In genomic region chr13:59691501-59692066, GRCh38 we compare ENCODE assay signal across 1 cellular context.
TF ChIP-seq lines count a peak whose summit lies in the region.

No MANE protein-coding gene starts in this region.

TF ChIP-seq in HepG2, 621 proteins besides CTCF, POLR2A, EP300 and RAD21 (continued from another document and continues in another):
- TF ChIP-seq E2F2 (CRISPR knock-in tag; IDR thresholded peaks at IDR 0.05; ENCODE audit: borderline replicate concordance) (no peak), ARID4A (CRISPR knock-in tag; IDR thresholded peaks at IDR 0.05; ENCODE audit: borderline replicate concordance) (no peak), ZNF615 (CRISPR knock-in tag; IDR thresholded peaks at IDR 0.05; ENCODE audit: borderline replicate concordance) (no peak), KLF12 (CRISPR knock-in tag; IDR thresholded peaks at IDR 0.05; ENCODE audit: borderline replicate concordance) (no peak), ZNF350 (CRISPR knock-in tag; IDR thresholded peaks at IDR 0.05; ENCODE audit: borderline replicate concordance, low read depth) (no peak), MYC (CRISPR knock-in tag; IDR thresholded peaks at IDR 0.05; ENCODE audit: borderline replicate concordance) (no peak), JARID2 (CRISPR knock-in tag; IDR thresholded peaks at IDR 0.05; ENCODE audit: insufficient replicate concordance) (no peak), JUND (CRISPR knock-in tag; IDR thresholded peaks at IDR 0.05) (no peak), ZNF441 (CRISPR knock-in tag; IDR thresholded peaks at IDR 0.05; ENCODE audit: borderline replicate concordance) (no peak), ZNF501 (CRISPR knock-in tag; IDR thresholded peaks at IDR 0.05) (no peak), ZNF317 (CRISPR knock-in tag; IDR thresholded peaks at IDR 0.05) (no peak), TBP (CRISPR knock-in tag; IDR thresholded peaks at IDR 0.05) (no peak), TRAFD1 (CRISPR knock-in tag; IDR thresholded peaks at IDR 0.05; ENCODE audit: borderline replicate concordance) (no peak), ARID5B (CRISPR knock-in tag; IDR thresholded peaks at IDR 0.05) (peak; percentile 82), NFYC (CRISPR knock-in tag; IDR thresholded peaks at IDR 0.05) (no peak), GLI4 (CRISPR knock-in tag; IDR thresholded peaks at IDR 0.05; ENCODE audit: borderline replicate concordance) (no peak), SRSF4 (IDR thresholded peaks at IDR 0.05; ENCODE audit: low read depth, low read length, poor library complexity, severe bottlenecking) (no peak), LBX2 (CRISPR knock-in tag; IDR thresholded peaks at IDR 0.05; ENCODE audit: borderline replicate concordance) (no peak), ZFAT (CRISPR knock-in tag; conservative IDR thresholded peaks at IDR 0.05) (no peak), ZNF121 (CRISPR knock-in tag; IDR thresholded peaks at IDR 0.05) (no peak), NFKB2 (CRISPR knock-in tag; IDR thresholded peaks at IDR 0.05; ENCODE audit: borderline replicate concordance) (no peak), POLR2AphosphoS2 (IDR thresholded peaks at IDR 0.05; ENCODE audit: low read depth, low read length) (no peak), ZBTB26 (CRISPR knock-in tag; IDR thresholded peaks at IDR 0.05; ENCODE audit: borderline replicate concordance) (no peak), ZNF777 (CRISPR knock-in tag; IDR thresholded peaks at IDR 0.05) (no peak), SMAD1 (CRISPR knock-in tag; IDR thresholded peaks at IDR 0.05; ENCODE audit: borderline replicate concordance, low read depth) (no peak), ZSCAN31 (CRISPR knock-in tag; IDR thresholded peaks at IDR 0.05; ENCODE audit: low read depth) (no peak), CSRNP1 (CRISPR knock-in tag; IDR thresholded peaks at IDR 0.05) (no peak), AGO1 (IDR thresholded peaks at IDR 0.05; ENCODE audit: low read depth, low read length, poor library complexity, severe bottlenecking) (no peak), SATB2 (CRISPR knock-in tag; IDR thresholded peaks at IDR 0.05) (no peak), TBL1XR1 (IDR thresholded peaks at IDR 0.05; ENCODE audit: borderline replicate concordance, low read length, partially characterized antibody) (no peak), ZNF101 (CRISPR knock-in tag; IDR thresholded peaks at IDR 0.05; ENCODE audit: borderline replicate concordance, low read depth) (no peak), ATF2 (CRISPR knock-in tag; IDR thresholded peaks at IDR 0.05) (no peak), ZNF430 (CRISPR knock-in tag; IDR thresholded peaks at IDR 0.05) (no peak), SNAPC2 (CRISPR knock-in tag; IDR thresholded peaks at IDR 0.05) (no peak), IKZF5 (CRISPR knock-in tag; IDR thresholded peaks at IDR 0.05) (no peak), MTA3 (CRISPR knock-in tag; IDR thresholded peaks at IDR 0.05) (no peak), ZBTB3 (CRISPR knock-in tag; IDR thresholded peaks at IDR 0.05; ENCODE audit: borderline replicate concordance, low read depth) (no peak), HNRNPH1 (optimal IDR thresholded peaks at IDR 0.05; ENCODE audit: low read depth, low read length) (no peak), CEBPZ (IDR thresholded peaks at IDR 0.05; ENCODE audit: low read length) (no peak), NFATC3 (CRISPR knock-in tag; IDR thresholded peaks at IDR 0.05) (no peak), NFKBIZ (CRISPR knock-in tag; IDR thresholded peaks at IDR 0.05) (no peak), ZNF264 (CRISPR knock-in tag; IDR thresholded peaks at IDR 0.05) (no peak)
